Comparison of ENCODE assay signal across 23 cellular contexts in the genomic region with DNA sequence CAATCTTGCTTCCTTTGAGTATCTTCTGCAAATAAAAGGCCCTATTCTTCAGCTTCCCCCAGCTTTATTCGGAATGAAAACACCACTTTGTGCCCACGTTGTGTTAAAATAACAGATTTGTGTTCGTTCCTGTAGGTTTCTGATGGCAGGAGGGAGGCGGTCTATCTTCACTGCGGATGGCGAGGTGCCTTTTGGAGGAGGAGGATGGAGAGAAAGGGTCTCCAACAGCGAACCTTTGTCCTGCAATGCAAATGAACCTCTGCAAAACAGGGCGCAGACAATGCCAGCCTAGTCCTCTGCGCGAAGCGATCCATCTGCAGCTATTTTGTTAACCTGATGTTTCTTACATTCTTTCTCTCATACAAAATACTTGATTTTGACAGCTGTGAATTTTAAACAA.
DNase-seq lines count a peak whose midpoint lies in the region; ATAC-seq and TF ChIP-seq lines count a peak whose summit lies in the region.
"Had no signal": no experiment of that assay in that cellular context is flagged by ENCODE, and none has a peak within 500 bp of the region (broad histone marks: within the 10 kb centered on the region; RNA-seq: fewer than 3 reads in every experiment).

No MANE protein-coding gene starts in this region.

- H3K36me3 ChIP-seq in HUES6 (ENCODE audit: control insufficient read depth, insufficient read depth, low read length) (no peaks in the 10 kb centered on the region), lower lobe of right lung (no peaks in the 10 kb centered on the region)
- H3K36me3 ChIP-seq: prostate gland, transverse colon had no signal

- no peak overlapping the region for H3K27ac Mint-ChIP-seq in activated naive CD8-positive, alpha-beta T cell treated with anti-CD3 and anti-CD28 coated beads, Interleukin-2, amount 50 U/mL, for 24 hours
- H3K27ac Mint-ChIP-seq: activated CD8-positive, alpha-beta T cell treated with anti-CD3 and anti-CD28 coated beads, Interleukin-2, amount 10 ng/mL, durations not matched to agents 7 days and 5 days; CD4-positive, alpha-beta memory T cell; naive B cell had no signal

- H3K36me3 Mint-ChIP-seq in activated naive CD8-positive, alpha-beta T cell treated with anti-CD3 and anti-CD28 coated beads, Interleukin-2, amount 50 U/mL, for 24 hours (ENCODE audit: low read depth), result no peaks in the 10 kb centered on the region
- H3K36me3 Mint-ChIP-seq: CD4-positive, alpha-beta memory T cell; naive B cell had no signal

- intact Hi-C loops in lower lobe of right lung (cut with DNase I), result no loop called here

- no peaks in the 10 kb centered on the region for H3K4me1 Mint-ChIP-seq in activated naive CD8-positive, alpha-beta T cell treated with anti-CD3 and anti-CD28 coated beads, Interleukin-2, amount 50 U/mL, for 24 hours
- H3K4me1 Mint-ChIP-seq: central memory CD8-positive, alpha-beta T cell had no signal

- peaks cover 54% of the 10 kb centered on the region for H3K4me1 ChIP-seq in HUES6 (ENCODE audit: control insufficient read depth, insufficient read depth, low read length)
- peaks cover 32% of the 10 kb centered on the region for H3K4me1 ChIP-seq in lower lobe of right lung

- DNase-seq in globus pallidus (ENCODE audit: low spot score) (peak; percentile 55), lower lobe of right lung (no peak), substantia nigra (lab: John Stamatoyannopoulos, UW) (peak in 24 of 49 donors; percentile 4 to 39 (median 15)), activated gamma-delta T cell treated with Interleukin-2 at 50 U/mL for 16 hours (no peak), NOMO-1 treated with DMSO at 0.1 percent for 48 hours (lab: John Stamatoyannopoulos, UW; ENCODE audit: unreplicated experiment) (no peak), NAMALWA (ENCODE audit: low spot score) (no peak)
- DNase-seq in activated naive CD8-positive, alpha-beta T cell treated with anti-CD3 and anti-CD28 coated beads, Interleukin-2, amount 50 U/mL, for 24 hours, result no peak
- DNase-seq: activated CD8-positive, alpha-beta T cell treated with anti-CD3 and anti-CD28 coated beads, Interleukin-2, amount 10 ng/mL, durations not matched to agents 7 days and 5 days; activated naive CD4-positive, alpha-beta T cell treated with Interleukin-2 at 50 U/mL for 16 hours; activated T-cell treated with anti-CD3 and anti-CD28 coated beads, Interleukin-2, amount 50 U/mL, for 1 hour; CD4-positive, alpha-beta memory T cell; effector CD8-positive, alpha-beta T cell; naive B cell; NCI-H1436; NCI-H526; small intestine; stimulated activated CD4-positive, alpha-beta T cell treated with anti-CD3 and anti-CD28 coated beads, Interleukin-2, amount 100 ng/mL, for 48 hours; stimulated activated naive CD4-positive, alpha-beta T cell treated with Interleukin-2 at 50 U/mL for 16 hours; transverse colon had no signal

- H3K9ac ChIP-seq in HUES6 (ENCODE audit: low read length), result peak overlapping the region; percentile 39

- H3K9me3 Mint-ChIP-seq in activated naive CD8-positive, alpha-beta T cell treated with anti-CD3 and anti-CD28 coated beads, Interleukin-2, amount 50 U/mL, for 24 hours, result no peaks in the 10 kb centered on the region
- H3K9me3 Mint-ChIP-seq: central memory CD8-positive, alpha-beta T cell had no signal

- H3K4me3 Mint-ChIP-seq in activated naive CD8-positive, alpha-beta T cell treated with anti-CD3 and anti-CD28 coated beads, Interleukin-2, amount 50 U/mL, for 24 hours, result no peak overlapping the region
- H3K4me3 Mint-ChIP-seq: activated CD8-positive, alpha-beta T cell treated with anti-CD3 and anti-CD28 coated beads, Interleukin-2, amount 10 ng/mL, durations not matched to agents 7 days and 5 days; CD4-positive, alpha-beta memory T cell; central memory CD8-positive, alpha-beta T cell; naive B cell had no signal

- H3K27me3 ChIP-seq in HUES6 (ENCODE audit: control insufficient read depth, insufficient read depth, low read length), result peaks cover 42% of the 10 kb centered on the region
- H3K27me3 ChIP-seq in lower lobe of right lung (ENCODE audit: low read depth), result no peaks in the 10 kb centered on the region

- peaks cover 47% of the 10 kb centered on the region for H3K27me3 Mint-ChIP-seq in activated naive CD8-positive, alpha-beta T cell treated with anti-CD3 and anti-CD28 coated beads, Interleukin-2, amount 50 U/mL, for 24 hours

- H3K9me3 ChIP-seq in HUES6 (ENCODE audit: control insufficient read depth, insufficient read depth, low read depth, low read length), result no peaks in the 10 kb centered on the region
- no peaks in the 10 kb centered on the region for H3K9me3 ChIP-seq in lower lobe of right lung
- H3K9me3 ChIP-seq: prostate gland, transverse colon had no signal

- TF ChIP-seq CTCF in lower lobe of right lung (IDR thresholded peaks at IDR 0.05), result no peak

- H3K4me3 ChIP-seq in HUES6 (ENCODE audit: low read depth, low read length) (peak overlapping the region; percentile 45), lower lobe of right lung (no peak overlapping the region)
- H3K4me3 ChIP-seq: prostate gland, transverse colon had no signal

- no peak overlapping the region for H3K27ac ChIP-seq in HUES6 (ENCODE audit: low read depth, low read length)
- H3K27ac ChIP-seq in lower lobe of right lung, result peak overlapping the region; percentile 44
- H3K27ac ChIP-seq in substantia nigra (ENCODE audit: low read depth, low read length, poor library complexity, severe bottlenecking), result peak overlapping the region; percentile 40
- H3K27ac ChIP-seq: prostate gland, transverse colon had no signal

- ATAC-seq in lower lobe of right lung, result peak in 1 of 2 donors; percentile 13
- no peak for ATAC-seq in activated naive CD8-positive, alpha-beta T cell treated with anti-CD3 and anti-CD28 coated beads, Interleukin-2, amount 50 U/mL, for 24 hours
- ATAC-seq: activated CD4-positive, CD25-positive, alpha-beta regulatory T cell treated with anti-CD3 and anti-CD28 coated beads, Interleukin-2, amount 50 U/mL, for 24 hours; activated CD8-positive, alpha-beta T cell treated with anti-CD3 and anti-CD28 coated beads, Interleukin-2, amount 10 ng/mL, durations not matched to agents 7 days and 5 days had no signal
